ENCODE assay signal across 1 cellular context in the genomic region with DNA sequence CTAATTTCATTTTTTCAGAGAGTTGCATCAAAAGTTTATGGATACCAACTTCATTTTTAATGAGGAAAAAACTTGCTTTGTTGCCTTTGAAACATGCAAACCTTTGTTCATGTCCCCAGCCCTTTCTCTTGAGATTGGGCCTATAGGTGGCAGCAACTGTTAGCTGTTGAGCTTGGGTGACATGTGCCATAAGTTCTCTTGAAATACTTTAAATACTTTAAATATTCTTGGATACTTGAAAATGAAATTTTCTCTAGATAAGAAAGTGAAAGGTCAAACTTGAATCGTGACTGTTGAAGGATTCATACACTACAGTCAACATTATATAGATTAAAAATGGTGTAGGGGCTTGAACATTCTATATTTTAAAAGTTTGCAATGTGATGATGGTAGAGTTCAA.
TF ChIP-seq lines count a peak whose summit lies in the region.

No MANE protein-coding gene starts in this region.

TF ChIP-seq in HCT116, 20 proteins besides CTCF, POLR2A, EP300 and RAD21 (continued from another document):
- TF ChIP-seq, protein P1, sequence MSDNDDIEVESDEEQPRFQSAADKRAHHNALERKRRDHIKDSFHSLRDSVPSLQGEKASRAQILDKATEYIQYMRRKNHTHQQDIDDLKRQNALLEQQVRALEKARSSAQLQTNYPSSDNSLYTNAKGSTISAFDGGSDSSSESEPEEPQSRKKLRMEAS (IDR thresholded peaks at IDR 0.05), result no peak
- TF ChIP-seq SRF (IDR thresholded peaks at IDR 0.05; ENCODE audit: low read depth) (no peak), ELF1 (IDR thresholded peaks at IDR 0.05; ENCODE audit: borderline replicate concordance, low read depth) (no peak), CBX3 (IDR thresholded peaks at IDR 0.05; ENCODE audit: low read depth) (no peak), FOSL1 (IDR thresholded peaks at IDR 0.05; ENCODE audit: low read depth) (no peak), SIN3A (IDR thresholded peaks at IDR 0.05; ENCODE audit: low read depth) (no peak), SP1 (IDR thresholded peaks at IDR 0.05; ENCODE audit: low read depth) (no peak)
TF ChIP-seq in HCT116: peak in this region for 0.
